ENCODE assay signal across 12 cellular contexts in genomic region chr17:56545056-56545455, GRCh38. TPM values are rescaled to one million over a fixed set of nuclear protein-coding genes. Genes with fewer than 3 reads are reported as not detected.
DNase-seq lines count a peak whose midpoint lies in the region; TF ChIP-seq lines count a peak whose summit lies in the region.
"Had no signal": no experiment of that assay in that cellular context is flagged by ENCODE, and none has a peak within 500 bp of the region (broad histone marks: within the 10 kb centered on the region; RNA-seq: fewer than 3 reads in every experiment).

No MANE protein-coding gene starts in this region.

- peaks cover 69% of the 10 kb centered on the region for H3K4me1 Mint-ChIP-seq in nephron
- H3K4me1 Mint-ChIP-seq in CD14-positive monocyte = no peaks in the 10 kb centered on the region
- H3K4me1 Mint-ChIP-seq: CD4-positive, alpha-beta memory T cell had no signal

- DNase-seq in LHCN-M2 (ENCODE audit: low read depth) (peak; percentile 10), islet precursor cell (peak; percentile 48), SW 1271 (lab: John Stamatoyannopoulos, UW) (no peak), CD14-positive monocyte (ENCODE audit: low spot score) (no peak), erythroblast (lab: John Stamatoyannopoulos, UW) (no peak)
- DNase-seq: AML-193; CD4-positive, alpha-beta memory T cell; DMS153; DMS79; GDM1 had no signal

- no peak for TF ChIP-seq POLR2A in erythroblast (IDR thresholded peaks at IDR 0.05; ENCODE audit: low read length)

- peak overlapping the region; percentile 9 to 52 (median 44) for H3K27ac Mint-ChIP-seq in nephron
- no peak overlapping the region for H3K27ac Mint-ChIP-seq in CD14-positive monocyte
- H3K27ac Mint-ChIP-seq: CD4-positive, alpha-beta memory T cell had no signal

- TF ChIP-seq CTCF in nephron (IDR thresholded peaks at IDR 0.05; ENCODE audit: unreplicated experiment in 3 of 3) (no peak), CD14-positive monocyte (IDR thresholded peaks at IDR 0.05) (no peak)

- peaks cover 8% of the 10 kb centered on the region for H3K27me3 Mint-ChIP-seq in nephron (ENCODE audit: low read depth)
- peaks cover 0 to 3% (median 2%) of the 10 kb centered on the region in 3 donors for H3K27me3 Mint-ChIP-seq in CD14-positive monocyte (ENCODE audit: low read depth in 3 of 3)

- H3K9me3 Mint-ChIP-seq in nephron (peaks cover 4% of the 10 kb centered on the region), CD14-positive monocyte (peaks cover 4 to 15% (median 5%) of the 10 kb centered on the region in 7 donors)

- no peaks in the 10 kb centered on the region for H3K36me3 Mint-ChIP-seq in nephron (ENCODE audit: low read depth)
- no peaks in the 10 kb centered on the region for H3K36me3 Mint-ChIP-seq in CD14-positive monocyte
- H3K36me3 Mint-ChIP-seq: CD4-positive, alpha-beta memory T cell had no signal

- intact Hi-C loops in CD14-positive monocyte (cut with micrococcal nuclease) = no loop called here

- H3K4me3 Mint-ChIP-seq in nephron = no peak overlapping the region
- H3K4me3 Mint-ChIP-seq in CD14-positive monocyte = no peak overlapping the region
- H3K4me3 Mint-ChIP-seq: CD4-positive, alpha-beta memory T cell had no signal

RNA-seq across cellular contexts. Expression of gene NOG, which starts 48.4 kb away (rescaled TPM):
- 196 and 274 TPM in 2 replicates for total RNA-seq in LHCN-M2 (2014; rRNA removed)
- polyA plus RNA-seq in LHCN-M2 (2012) = 48.6 TPM
- polyA plus RNA-seq in CD14-positive monocyte = under 1 TPM in 1 of 2 donors, not detected in 1; 0.11 TPM
- total RNA-seq: HT-29 had no signal

Comparison
In these comparisons a context has a peak if more than half of its experiments do, and no peak if none do; other contexts are left out.
1. DNase-seq: peak in LHCN-M2 (single experiment) and islet precursor cell (single experiment); none in SW 1271 (0 of 2), CD14-positive monocyte (single experiment) and erythroblast (0 of 2).
2. H3K27ac Mint-ChIP-seq: peak in nephron (3 of 3); none in CD14-positive monocyte (0 of 7).